40 cellular contexts compared by ENCODE assay signal in genomic region chr6:35874721-35875120, GRCh38.
"Had no signal": no experiment of that assay in that cellular context is flagged by ENCODE, and none has a peak within 500 bp of the region (broad histone marks: within the 10 kb centered on the region; RNA-seq: fewer than 3 reads in every experiment).

No MANE protein-coding gene starts in this region.

- H3K4me3 ChIP-seq: adrenal gland, breast epithelium, cardiac muscle cell, coronary artery, dorsolateral prefrontal cortex, gastrocnemius medialis, heart left ventricle had no signal

- ATAC-seq: activated CD4-positive, alpha-beta T cell treated with anti-CD3 and anti-CD28 coated beads for 36 hours; activated CD8-positive, alpha-beta memory T cell treated with anti-CD3 and anti-CD28 coated beads, Interleukin-2, amount 10 ng/mL, durations not matched to agents 7 days and 5 days; activated CD8-positive, alpha-beta T cell treated with anti-CD3 and anti-CD28 coated beads, Interleukin-2, amount 10 ng/mL, durations not matched to agents 7 days and 5 days; activated naive CD8-positive, alpha-beta T cell treated with anti-CD3 and anti-CD28 coated beads, Interleukin-2, amount 50 U/mL, for 24 hours; esophagus mucosa; foreskin keratinocyte; gastrocnemius medialis; heart left ventricle; T-helper 17 cell had no signal

- H3K4me1 ChIP-seq: adrenal gland, breast epithelium, foreskin keratinocyte, gastrocnemius medialis had no signal

- H3K27me3 ChIP-seq: adrenal gland, breast epithelium, cardiac muscle cell, dorsolateral prefrontal cortex, foreskin keratinocyte, gastrocnemius medialis, heart left ventricle had no signal

- H3K4me3 Mint-ChIP-seq: activated CD4-positive, alpha-beta memory T cell treated with anti-CD3 and anti-CD28 coated beads for 36 hours; activated CD4-positive, alpha-beta T cell treated with anti-CD3 and anti-CD28 coated beads for 36 hours; activated CD4-positive, alpha-beta T cell treated with anti-CD3 and anti-CD28 coated beads, Interleukin-2, amount 10 ng/mL, durations not matched to agents 24 days and 14 days; activated CD8-positive, alpha-beta memory T cell treated with anti-CD3 and anti-CD28 coated beads, Interleukin-2, amount 10 ng/mL, durations not matched to agents 7 days and 5 days; activated CD8-positive, alpha-beta T cell treated with anti-CD3 and anti-CD28 coated beads, Interleukin-2, amount 10 ng/mL, durations not matched to agents 7 days and 5 days; activated naive CD4-positive, alpha-beta T cell treated with anti-CD3 and anti-CD28 coated beads for 36 hours; activated naive CD4-positive, alpha-beta T cell treated with anti-CD3 and anti-CD28 coated beads, Interleukin-2, amount 50 U/mL, for 24 hours; activated naive CD8-positive, alpha-beta T cell treated with anti-CD3 and anti-CD28 coated beads for 36 hours; activated naive CD8-positive, alpha-beta T cell treated with anti-CD3 and anti-CD28 coated beads, Interleukin-2, amount 50 U/mL, for 24 hours; activated T-helper 1 cell treated with anti-CD3 and anti-CD28 coated beads, Interleukin-12 subunit alpha, Interleukin-12 subunit beta, Interleukin-2, Interleukin-4 antibody, amounts not matched to agents 30 ng/mL and 10 ng/mL and 1 ng/mL, durations not matched to agents 14 hours and 24 hours and 36 hours; brain; dendritic cell treated with granulocyte-macrophage colony-stimulating factor and Interleukin-4, amounts not matched to agents 40 ng/mL and 50 ng/mL, for 4 days; endodermal cell; T-helper 17 cell; T-helper 2 cell treated with Interferon-gamma antibody and Interleukin-4, amounts not matched to agents 5 μg/mL and 100 μg/mL, for 36 hours had no signal

- H3K9me3 ChIP-seq: adrenal gland, breast epithelium, gastrocnemius medialis had no signal

- DNase-seq: activated CD4-positive, alpha-beta memory T cell treated with anti-CD3 and anti-CD28 coated beads for 36 hours; activated CD4-positive, alpha-beta T cell treated with anti-CD3 and anti-CD28 coated beads for 36 hours; activated CD4-positive, alpha-beta T cell treated with anti-CD3 and anti-CD28 coated beads, Interleukin-2, amount 10 ng/mL, durations not matched to agents 24 days and 14 days; activated CD4-positive, CD25-positive, alpha-beta regulatory T cell; activated CD4-positive, CD25-positive, alpha-beta regulatory T cell treated with anti-CD3 and anti-CD28 coated beads, Interleukin-2, amount 50 U/mL, for 72 hours; activated CD8-positive, alpha-beta memory T cell treated with anti-CD3 and anti-CD28 coated beads, Interleukin-2, amount 10 ng/mL, durations not matched to agents 7 days and 5 days; activated CD8-positive, alpha-beta memory T cell treated with anti-CD3 and anti-CD28 coated beads, Interleukin-2, amount 50 U/mL, for 4 hours; activated CD8-positive, alpha-beta T cell treated with anti-CD3 and anti-CD28 coated beads, Interleukin-2, amount 10 ng/mL, durations not matched to agents 7 days and 5 days; activated effector memory CD4-positive, alpha-beta T cell treated with anti-CD3 and anti-CD28 coated beads, Interleukin-2, amount 50 U/mL, for 16 hours; activated naive CD4-positive, alpha-beta T cell treated with anti-CD3 and anti-CD28 coated beads for 36 hours; activated naive CD8-positive, alpha-beta T cell treated with anti-CD3 and anti-CD28 coated beads for 36 hours; activated naive CD8-positive, alpha-beta T cell treated with anti-CD3 and anti-CD28 coated beads, Interleukin-2, amount 50 U/mL, for 24 hours; activated T-cell treated with anti-CD3 and anti-CD28 coated beads, Interleukin-2, amount 50 U/mL, for 1 hour; activated T-cell treated with anti-CD3 and anti-CD28 coated beads, Interleukin-2, amount 50 U/mL, for 48 hours; adrenal gland; amygdala; aorta; central memory CD4-positive, alpha-beta T cell; cerebellar nuclear complex; dorsolateral prefrontal cortex; effector memory CD4-positive, alpha-beta T cell; endodermal cell; foreskin keratinocyte; gastrocnemius medialis; glutamatergic neuron; heart left ventricle; T-helper 1 cell; T-helper 17 cell; T1000; WERI-Rb-1 had no signal

- H3K9me3 Mint-ChIP-seq: activated CD4-positive, alpha-beta memory T cell treated with anti-CD3 and anti-CD28 coated beads for 36 hours; activated naive CD4-positive, alpha-beta T cell treated with anti-CD3 and anti-CD28 coated beads for 36 hours; activated naive CD4-positive, alpha-beta T cell treated with anti-CD3 and anti-CD28 coated beads, Interleukin-2, amount 50 U/mL, for 24 hours; activated naive CD8-positive, alpha-beta T cell treated with anti-CD3 and anti-CD28 coated beads for 36 hours; dendritic cell treated with granulocyte-macrophage colony-stimulating factor and Interleukin-4, amounts not matched to agents 40 ng/mL and 50 ng/mL, for 4 days had no signal

- H3K27me3 Mint-ChIP-seq: activated CD4-positive, alpha-beta memory T cell treated with anti-CD3 and anti-CD28 coated beads for 36 hours; activated CD4-positive, alpha-beta T cell treated with anti-CD3 and anti-CD28 coated beads for 36 hours; activated CD4-positive, alpha-beta T cell treated with anti-CD3 and anti-CD28 coated beads, Interleukin-2, amount 10 ng/mL, durations not matched to agents 24 days and 14 days; activated CD8-positive, alpha-beta memory T cell treated with anti-CD3 and anti-CD28 coated beads, Interleukin-2, amount 10 ng/mL, durations not matched to agents 7 days and 5 days; activated naive CD4-positive, alpha-beta T cell treated with anti-CD3 and anti-CD28 coated beads, Interleukin-2, amount 50 U/mL, for 24 hours; activated naive CD8-positive, alpha-beta T cell treated with anti-CD3 and anti-CD28 coated beads for 36 hours; activated naive CD8-positive, alpha-beta T cell treated with anti-CD3 and anti-CD28 coated beads, Interleukin-2, amount 50 U/mL, for 24 hours; brain; dendritic cell treated with granulocyte-macrophage colony-stimulating factor and Interleukin-4, amounts not matched to agents 40 ng/mL and 50 ng/mL, for 4 days; T-helper 17 cell had no signal

- H3K27ac Mint-ChIP-seq: activated CD4-positive, alpha-beta memory T cell treated with anti-CD3 and anti-CD28 coated beads for 36 hours; activated CD4-positive, alpha-beta T cell treated with anti-CD3 and anti-CD28 coated beads for 36 hours; activated CD4-positive, alpha-beta T cell treated with anti-CD3 and anti-CD28 coated beads, Interleukin-2, amount 10 ng/mL, durations not matched to agents 24 days and 14 days; activated CD8-positive, alpha-beta memory T cell treated with anti-CD3 and anti-CD28 coated beads, Interleukin-2, amount 10 ng/mL, durations not matched to agents 7 days and 5 days; activated CD8-positive, alpha-beta T cell treated with anti-CD3 and anti-CD28 coated beads, Interleukin-2, amount 10 ng/mL, durations not matched to agents 7 days and 5 days; activated naive CD4-positive, alpha-beta T cell treated with anti-CD3 and anti-CD28 coated beads for 36 hours; activated naive CD4-positive, alpha-beta T cell treated with anti-CD3 and anti-CD28 coated beads, Interleukin-2, amount 50 U/mL, for 24 hours; activated naive CD8-positive, alpha-beta T cell treated with anti-CD3 and anti-CD28 coated beads for 36 hours; activated naive CD8-positive, alpha-beta T cell treated with anti-CD3 and anti-CD28 coated beads, Interleukin-2, amount 50 U/mL, for 24 hours; activated T-helper 1 cell treated with anti-CD3 and anti-CD28 coated beads, Interleukin-12 subunit alpha, Interleukin-12 subunit beta, Interleukin-2, Interleukin-4 antibody, amounts not matched to agents 30 ng/mL and 10 ng/mL and 1 ng/mL, durations not matched to agents 14 hours and 24 hours and 36 hours; activated T-helper 2 cell treated with anti-CD3 and anti-CD28 coated beads, Interferon-gamma antibody, Interleukin-2, Interleukin-4, amounts not matched to agents 10 μg/mL and 5 μg/mL and 100 μg/mL, durations not matched to agents 14 hours and 24 hours and 36 hours; brain; dendritic cell treated with granulocyte-macrophage colony-stimulating factor and Interleukin-4, amounts not matched to agents 40 ng/mL and 50 ng/mL, for 4 days; endodermal cell; T-helper 17 cell; T-helper 2 cell treated with Interferon-gamma antibody and Interleukin-4, amounts not matched to agents 5 μg/mL and 100 μg/mL, for 36 hours had no signal

- H3K27ac ChIP-seq: adrenal gland, breast epithelium, cardiac muscle cell, coronary artery, dorsolateral prefrontal cortex, foreskin keratinocyte, gastrocnemius medialis, heart left ventricle, WERI-Rb-1 had no signal

- H3K36me3 ChIP-seq: breast epithelium had no signal

- H3K4me1 Mint-ChIP-seq: activated CD4-positive, alpha-beta T cell treated with anti-CD3 and anti-CD28 coated beads for 36 hours; activated naive CD4-positive, alpha-beta T cell treated with anti-CD3 and anti-CD28 coated beads, Interleukin-2, amount 50 U/mL, for 24 hours; activated naive CD8-positive, alpha-beta T cell treated with anti-CD3 and anti-CD28 coated beads for 36 hours; activated naive CD8-positive, alpha-beta T cell treated with anti-CD3 and anti-CD28 coated beads, Interleukin-2, amount 50 U/mL, for 24 hours had no signal
